Comparison of ENCODE assay signal across 8 cellular contexts in genomic region chr1:35930593-35931423, GRCh38. TPM values are rescaled to one million over a fixed set of nuclear protein-coding genes. Genes with fewer than 3 reads are reported as not detected.
A peak's percentile ranks its signal among the peaks of the same experiment; 100 is the strongest.
DNase-seq lines count a peak whose midpoint lies in the region; ATAC-seq and TF ChIP-seq lines count a peak whose summit lies in the region.

AGO3 (plus strand) TSS chr1:35931105; CDS start chr1:35931427, 322 bp downstream.

- peaks cover 12% of the 10 kb centered on the region for H4K20me1 ChIP-seq in OCI-LY3 (ENCODE audit: insufficient read depth, low read length)

- peak; percentile 88 for DNase-seq in Calu3
- peak; percentile 78 for DNase-seq in HuH-7 (ENCODE audit: low spot score)
- peak; percentile 94 for DNase-seq in activated CD8-positive, alpha-beta memory T cell treated with anti-CD3 and anti-CD28 coated beads, Interleukin-2, amount 50 U/mL, for 48 hours
- DNase-seq in epidermal melanocyte (ENCODE audit: insufficient read length, low spot score) = peak; percentile 63
- peak; percentile 84 for DNase-seq in midbrain (lab: John Stamatoyannopoulos, UW)
- DNase-seq in stimulated activated CD8-positive, alpha-beta memory T cell treated with anti-CD3 and anti-CD28 coated beads, Interleukin-15, amount 100 ng/mL, for 48 hours (ENCODE audit: low read depth in 2 of 2) = peak; percentile 85 to 89

- H3K27me3 Mint-ChIP-seq in Calu3 (ENCODE audit: unreplicated experiment) = no peaks in the 10 kb centered on the region

- peaks cover 34% of the 10 kb centered on the region for H3K36me3 Mint-ChIP-seq in Calu3 (ENCODE audit: insufficient read depth, unreplicated experiment)

- intact Hi-C loops in Calu3 (cut with micrococcal nuclease; ENCODE audit: unreplicated experiment) = loop anchor here (1.0 kb wide), 1 partner anchor 45 kb away; no protein-coding TSS in a partner anchor

- CTCF ChIA-PET in Calu3 (lab: Charles Lee) = interaction anchor here (0.7 kb wide), 2 partner anchors 29 to 667 kb away, joined by 3 read pairs; no protein-coding TSS in a partner anchor

- H3K9me3 Mint-ChIP-seq in Calu3 (ENCODE audit: low read depth, unreplicated experiment) = no peaks in the 10 kb centered on the region

- H3K27me3 ChIP-seq in OCI-LY3 (ENCODE audit: low read depth, low read length) = no peaks in the 10 kb centered on the region

- H3K27ac ChIP-seq in OCI-LY3 (ENCODE audit: low read length) = peak within 1 kb of the TSS; percentile 86

- H3K4me1 ChIP-seq in OCI-LY3 (ENCODE audit: low read length) = peaks cover 20% of the 10 kb centered on the region

- H3K36me3 ChIP-seq in OCI-LY3 (replicated peaks; ENCODE audit: low read depth, low read length) = no peaks in the 10 kb centered on the region

- peaks cover 15% of the 10 kb centered on the region for H3K4me1 Mint-ChIP-seq in Calu3 (ENCODE audit: low read depth, unreplicated experiment)

- H3K79me2 ChIP-seq in OCI-LY3 (ENCODE audit: low read length) = peaks cover 54% of the 10 kb centered on the region

- H3K4me3 Mint-ChIP-seq in Calu3 (ENCODE audit: low read depth, unreplicated experiment) = peak within 1 kb of the TSS; percentile 83

- H3K4me3 ChIP-seq in OCI-LY3 (ENCODE audit: low read length) = peak within 1 kb of the TSS; percentile 84

- H3K9ac ChIP-seq in OCI-LY3 (ENCODE audit: low read length) = peak within 1 kb of the TSS; percentile 76

- peak; percentile 74 for ATAC-seq in GM21526 (IDR thresholded peaks at IDR 0.05; ENCODE audit: low FRiP score, unreplicated experiment)

- TF ChIP-seq CTCF in Calu3 (IDR thresholded peaks at IDR 0.05; ENCODE audit: unreplicated experiment) = no peak
- TF ChIP-seq CTCF in OCI-LY3 (IDR thresholded peaks at IDR 0.05; ENCODE audit: low read depth, low read length) = no peak

- H3K4me2 ChIP-seq in OCI-LY3 (ENCODE audit: low read length) = peak within 1 kb of the TSS; percentile 99

- peak within 1 kb of the TSS; percentile 61; the same call in 1 of the 2 replicates for H2AFZ ChIP-seq in OCI-LY3 (ENCODE audit: low read depth, low read length)

- no peaks in the 10 kb centered on the region for H3K9me3 ChIP-seq in OCI-LY3 (ENCODE audit: insufficient read depth, low read length)

- BruUV-seq in Calu3 (replicated peaks; lab: Mats Ljungman, UMichigan) = no TSS peak

- peak within 1 kb of the TSS; percentile 91 for H3K27ac Mint-ChIP-seq in Calu3 (ENCODE audit: unreplicated experiment)

RNA-seq across cellular contexts. Expression of gene AGO3, which starts in this region (rescaled TPM):
- 28.5 and 29.8 TPM in 2 replicates for total RNA-seq in Calu3 (2022)

Comparison
In these comparisons a context has a peak if more than half of its experiments do, and no peak if none do; other contexts are left out.
1. Peak in every context shown above with its lines: DNase-seq, ATAC-seq, H3K4me3 ChIP-seq and H3K27ac ChIP-seq.